Comparison of ENCODE assay signal across 1 cellular context in the genomic region with DNA sequence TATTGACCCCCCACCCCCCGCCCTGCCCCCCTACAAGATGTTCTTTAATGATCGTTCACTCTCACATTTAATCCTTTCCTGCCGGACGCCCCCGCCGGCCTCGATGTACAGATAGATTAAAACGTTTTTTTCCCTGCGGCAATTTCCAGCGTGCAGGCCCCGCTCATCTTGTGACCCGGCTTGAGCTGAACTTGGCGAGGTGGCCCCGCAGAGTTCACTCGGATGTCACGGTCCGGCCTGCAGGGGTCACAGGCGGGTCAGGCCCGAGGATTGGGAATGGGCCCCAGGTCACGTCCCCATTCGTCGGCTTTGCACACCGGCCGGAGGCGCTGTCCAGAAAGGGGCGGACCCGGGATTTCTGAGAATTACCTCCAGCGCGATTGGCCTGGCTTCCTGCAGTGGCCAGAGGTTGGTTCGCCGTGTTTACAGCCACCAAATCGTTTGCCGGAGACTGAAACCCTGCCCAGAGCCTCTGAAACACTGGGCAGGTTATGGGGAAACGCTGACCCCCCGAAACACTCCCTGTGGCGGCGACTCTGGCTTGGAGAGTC.
TF ChIP-seq lines count a peak whose summit lies in the region.

No MANE protein-coding gene starts in this region.

TF ChIP-seq in K562, 482 proteins besides CTCF, POLR2A, EP300 and RAD21 (continued from another document):
- TF ChIP-seq, protein P1, sequence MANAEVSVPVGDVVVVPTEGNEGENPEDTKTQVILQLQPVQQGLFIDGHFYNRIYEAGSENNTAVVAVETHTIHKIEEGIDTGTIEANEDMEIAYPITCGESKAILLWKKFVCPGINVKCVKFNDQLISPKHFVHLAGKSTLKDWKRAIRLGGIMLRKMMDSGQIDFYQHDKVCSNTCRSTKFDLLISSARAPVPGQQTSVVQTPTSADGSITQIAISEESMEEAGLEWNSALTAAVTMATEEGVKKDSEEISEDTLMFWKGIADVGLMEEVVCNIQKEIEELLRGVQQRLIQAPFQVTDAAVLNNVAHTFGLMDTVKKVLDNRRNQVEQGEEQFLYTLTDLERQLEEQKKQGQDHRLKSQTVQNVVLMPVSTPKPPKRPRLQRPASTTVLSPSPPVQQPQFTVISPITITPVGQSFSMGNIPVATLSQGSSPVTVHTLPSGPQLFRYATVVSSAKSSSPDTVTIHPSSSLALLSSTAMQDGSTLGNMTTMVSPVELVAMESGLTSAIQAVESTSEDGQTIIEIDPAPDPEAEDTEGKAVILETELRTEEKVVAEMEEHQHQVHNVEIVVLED (CRISPR knock-in tag; IDR thresholded peaks at IDR 0.05): no peak
- TF ChIP-seq FOXK2 (conservative IDR thresholded peaks at IDR 0.05 in 1 of 2, IDR thresholded peaks at IDR 0.05 in 1 of 2; ENCODE audit: low read depth in 2 of 2) (peak; percentile 81 to 91; a peak in 3 of 4 replicates), TGIF2 (CRISPR knock-in tag; IDR thresholded peaks at IDR 0.05) (no peak), ZC3H8 (IDR thresholded peaks at IDR 0.05) (no peak), POLR2G (IDR thresholded peaks at IDR 0.05; ENCODE audit: low read depth, low read length) (peak; percentile 77), SAFB (IDR thresholded peaks at IDR 0.05; ENCODE audit: borderline replicate concordance, low read depth, low read length) (no peak), HMGN3 (IDR thresholded peaks at IDR 0.05; ENCODE audit: borderline replicate concordance, extremely low read depth, insufficient read length, low read depth, low read length) (peak; percentile 94), MYBL2 (IDR thresholded peaks at IDR 0.05; ENCODE audit: low read depth) (no peak), MYBL2 (CRISPR knock-in tag; IDR thresholded peaks at IDR 0.05; ENCODE audit: borderline replicate concordance) (no peak), ZNF695 (CRISPR knock-in tag; IDR thresholded peaks at IDR 0.05) (no peak), ZBTB17 (CRISPR knock-in tag; IDR thresholded peaks at IDR 0.05) (0 out of 2 replicates have a peak, but pooled peaks have one; percentile 35), MYC (IDR thresholded peaks at IDR 0.05; ENCODE audit: low read depth, low read length) (peak; percentile 41), MYC (CRISPR knock-in tag; IDR thresholded peaks at IDR 0.05; ENCODE audit: borderline replicate concordance, low read depth) (no peak)
- TF ChIP-seq, protein P2, sequence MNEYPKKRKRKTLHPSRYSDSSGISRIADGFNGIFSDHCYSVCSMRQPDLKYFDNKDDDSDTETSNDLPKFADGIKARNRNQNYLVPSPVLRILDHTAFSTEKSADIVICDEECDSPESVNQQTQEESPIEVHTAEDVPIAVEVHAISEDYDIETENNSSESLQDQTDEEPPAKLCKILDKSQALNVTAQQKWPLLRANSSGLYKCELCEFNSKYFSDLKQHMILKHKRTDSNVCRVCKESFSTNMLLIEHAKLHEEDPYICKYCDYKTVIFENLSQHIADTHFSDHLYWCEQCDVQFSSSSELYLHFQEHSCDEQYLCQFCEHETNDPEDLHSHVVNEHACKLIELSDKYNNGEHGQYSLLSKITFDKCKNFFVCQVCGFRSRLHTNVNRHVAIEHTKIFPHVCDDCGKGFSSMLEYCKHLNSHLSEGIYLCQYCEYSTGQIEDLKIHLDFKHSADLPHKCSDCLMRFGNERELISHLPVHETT (CRISPR knock-in tag; conservative IDR thresholded peaks at IDR 0.05 in 1 of 2, IDR thresholded peaks at IDR 0.05 in 1 of 2): no peak
